In the genomic region with DNA sequence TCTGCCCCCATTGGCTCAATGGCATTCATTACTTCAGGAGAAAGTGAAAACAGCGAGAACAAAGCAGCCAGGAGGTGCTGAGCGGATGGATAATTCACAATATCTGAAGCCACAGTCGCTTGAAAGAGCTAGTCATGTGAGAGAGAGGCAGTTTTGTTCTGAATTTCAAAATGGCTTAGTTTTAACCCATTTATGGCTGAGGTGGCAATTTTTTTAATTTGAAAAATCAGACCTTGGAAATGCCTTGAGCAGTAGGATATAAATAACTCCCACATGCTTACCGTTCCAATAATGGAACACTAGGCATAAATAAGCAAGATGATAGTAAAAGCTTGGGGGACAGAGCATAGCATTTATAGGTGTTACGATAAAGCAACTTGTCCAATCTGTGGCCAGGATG, we compare ENCODE assay signal across 25 cellular contexts.
"Had no signal": no experiment of that assay in that cellular context is flagged by ENCODE, and none has a peak within 500 bp of the region (broad histone marks: within the 10 kb centered on the region; RNA-seq: fewer than 3 reads in every experiment).

No MANE protein-coding gene starts in this region.

- FAIRE-seq: islet of Langerhans, kidney, small intestine had no signal

- H3K36me3 ChIP-seq: left lung, lower lobe of right lung, ovary, sigmoid colon, spleen, tibial nerve, upper lobe of left lung, vagina had no signal

- ATAC-seq: left colon; left lung; lower lobe of right lung; natural killer cell; right cardiac atrium; stimulated activated memory B cell treated with anti-CD40 and anti-IgM and Interleukin-4, amounts not matched to agents 10 μg/mL and 1 μg/mL and 100 μg/mL, for 72 hours; stimulated activated naive CD8-positive, alpha-beta T cell treated with anti-CD3 and anti-CD28 coated beads, Interleukin-15, amount 100 ng/mL, for 72 hours had no signal

- H3K4me1 ChIP-seq: left lung had no signal

- H3K9me3 ChIP-seq: lower lobe of right lung, ovary, sigmoid colon, spleen, tibial nerve, upper lobe of left lung, vagina had no signal

- H3K27me3 ChIP-seq: left lung, ovary, sigmoid colon, spleen, tibial nerve, upper lobe of left lung, vagina had no signal

- H3K4me3 ChIP-seq: left lung, lower lobe of right lung, ovary, sigmoid colon, spleen, tibial nerve, upper lobe of left lung, vagina had no signal

- DNase-seq: hypothalamus; immature natural killer cell; kidney; left colon; left lung; lower lobe of right lung; mammary epithelial cell; mesenchymal stem cell; naive B cell; natural killer cell; ovary; retina; right cardiac atrium; sigmoid colon; small intestine; spleen; stimulated activated CD4-positive, alpha-beta T cell treated with anti-CD3 and anti-CD28 coated beads, Interleukin-4, amount 100 ng/mL, for 24 hours; stimulated activated naive CD4-positive, alpha-beta T cell treated with Interleukin-2 at 50 U/mL for 16 hours; stimulated activated naive CD8-positive, alpha-beta T cell treated with anti-CD3 and anti-CD28 coated beads, Interleukin-15, amount 100 ng/mL, for 72 hours; substantia nigra; upper lobe of left lung had no signal

- H3K27ac ChIP-seq: left lung, lower lobe of right lung, ovary, sigmoid colon, spleen, tibial nerve, upper lobe of left lung, vagina had no signal
